In genomic region chr2:216116418-216116817, GRCh38 we compare ENCODE assay signal across 1 cellular context.
A peak's percentile ranks its signal among the peaks of the same experiment; 100 is the strongest.
TF ChIP-seq lines count a peak whose summit lies in the region.

No MANE protein-coding gene starts in this region.

TF ChIP-seq in HepG2, 621 proteins besides CTCF, POLR2A, EP300 and RAD21:
- TF ChIP-seq PAF1 (CRISPR knock-in tag; IDR thresholded peaks at IDR 0.05): no peak
- peak; percentile 27; the same call in 1 of the 2 replicates for TF ChIP-seq POLR2G (IDR thresholded peaks at IDR 0.05; ENCODE audit: low read depth, low read length)
- 0 out of 2 replicates have a peak, but pooled peaks have one; percentile 18 for TF ChIP-seq POLR2AphosphoS5 (IDR thresholded peaks at IDR 0.05; ENCODE audit: low read depth, low read length)
